23 cellular contexts compared by ENCODE assay signal in genomic region chr1:236875975-236876374, GRCh38.
"Had no signal": no experiment of that assay in that cellular context is flagged by ENCODE, and none has a peak within 500 bp of the region (broad histone marks: within the 10 kb centered on the region; RNA-seq: fewer than 3 reads in every experiment).

No MANE protein-coding gene starts in this region.

- H3K4me1 Mint-ChIP-seq: stimulated activated naive B cell treated with anti-CD40 and anti-IgM and Interleukin-4, amounts not matched to agents 10 μg/mL and 1 μg/mL and 100 μg/mL, for 72 hours had no signal

- DNase-seq: effector CD4-positive, alpha-beta T cell; endodermal cell; erythroblast; gastrocnemius medialis; heart right ventricle; hypothalamus; islet precursor cell; mammary epithelial cell; naive thymus-derived CD4-positive, alpha-beta T cell; nephron progenitor cell; right lobe of liver; spleen; stimulated activated CD4-positive, alpha-beta T cell treated with anti-CD3 and anti-CD28 coated beads, Interleukin-15, amount 100 ng/mL, for 24 hours; stimulated activated CD4-positive, alpha-beta T cell treated with anti-CD3 and anti-CD28 coated beads, Interleukin-1b, Interleukin-23, amount 100 ng/mL, for 48 hours; stimulated activated CD4-positive, alpha-beta T cell treated with anti-CD3 and anti-CD28 coated beads, Interleukin-4, amount 100 ng/mL, for 4 hours; stimulated activated naive B cell treated with anti-CD40 and anti-IgM and Interleukin-4, amounts not matched to agents 10 μg/mL and 1 μg/mL and 100 μg/mL, for 72 hours; thyroid gland; upper lobe of left lung; uterus had no signal

- H3K9me3 Mint-ChIP-seq: endodermal cell; naive thymus-derived CD4-positive, alpha-beta T cell; nephron progenitor cell; stimulated activated naive B cell treated with anti-CD40 and anti-IgM and Interleukin-4, amounts not matched to agents 10 μg/mL and 1 μg/mL and 100 μg/mL, for 72 hours had no signal

- ATAC-seq: gastrocnemius medialis; heart right ventricle; left lobe of liver; naive thymus-derived CD4-positive, alpha-beta T cell; right lobe of liver; stimulated activated naive B cell treated with anti-CD40 and anti-IgM and Interleukin-4, amounts not matched to agents 10 μg/mL and 1 μg/mL and 100 μg/mL, for 72 hours had no signal

- H3K27me3 Mint-ChIP-seq: naive thymus-derived CD4-positive, alpha-beta T cell; stimulated activated naive B cell treated with anti-CD40 and anti-IgM and Interleukin-4, amounts not matched to agents 10 μg/mL and 1 μg/mL and 100 μg/mL, for 72 hours had no signal

- H3K4me3 Mint-ChIP-seq: endodermal cell; naive thymus-derived CD4-positive, alpha-beta T cell; nephron progenitor cell; stimulated activated naive B cell treated with anti-CD40 and anti-IgM and Interleukin-4, amounts not matched to agents 10 μg/mL and 1 μg/mL and 100 μg/mL, for 72 hours had no signal

- H3K27ac Mint-ChIP-seq: endodermal cell; nephron progenitor cell; stimulated activated naive B cell treated with anti-CD40 and anti-IgM and Interleukin-4, amounts not matched to agents 10 μg/mL and 1 μg/mL and 100 μg/mL, for 72 hours had no signal

- H3K4me3 ChIP-seq: coronary artery, gastrocnemius medialis, heart right ventricle, prostate gland, right lobe of liver, spleen, suprapubic skin, thyroid gland, upper lobe of left lung, uterus had no signal
